ENCODE assay signal across 20 cellular contexts in genomic region chr5:139043127-139043905, GRCh38.
A peak's percentile ranks its signal among the peaks of the same experiment; 100 is the strongest.
DNase-seq lines count a peak whose midpoint lies in the region; ATAC-seq and TF ChIP-seq lines count a peak whose summit lies in the region.
"Had no signal": no experiment of that assay in that cellular context is flagged by ENCODE, and none has a peak within 500 bp of the region (broad histone marks: within the 10 kb centered on the region; RNA-seq: fewer than 3 reads in every experiment).

No MANE protein-coding gene starts in this region.

- intact Hi-C loops in CD8-positive, alpha-beta T cell (cut with DNase I, micrococcal nuclease), result no loop called here

- H3K36me3 Mint-ChIP-seq in activated T-cell treated with anti-CD3 and anti-CD28 coated beads, Interleukin-2, amount 50 U/mL, for 24 hours (ENCODE audit: low read depth), result peaks cover 32% of the 10 kb centered on the region
- peaks cover 30% of the 10 kb centered on the region for H3K36me3 Mint-ChIP-seq in CD8-positive, alpha-beta T cell

- no peaks in the 10 kb centered on the region for H3K4me1 Mint-ChIP-seq in activated T-cell treated with anti-CD3 and anti-CD28 coated beads, Interleukin-2, amount 50 U/mL, for 24 hours (ENCODE audit: low read depth)
- no peaks in the 10 kb centered on the region for H3K4me1 Mint-ChIP-seq in CD8-positive, alpha-beta T cell (ENCODE audit: low read depth)
- H3K4me1 Mint-ChIP-seq: B cell had no signal

- no peaks in the 10 kb centered on the region for H3K36me3 ChIP-seq in CD8-positive, alpha-beta T cell (ENCODE audit: insufficient read depth, low read length)

- no peaks in the 10 kb centered on the region for H3K9me3 ChIP-seq in CD8-positive, alpha-beta T cell (ENCODE audit: low read length)
- H3K9me3 ChIP-seq: HAP-1 had no signal

- H3K27ac ChIP-seq in CD8-positive, alpha-beta T cell (ENCODE audit: low read depth, low read length), result no peak overlapping the region

- CTCF ChIA-PET in CD8-positive, alpha-beta T cell (lab: Charles Lee), result no interaction called here

- DNase-seq in EL (peak; percentile 26), RPMI7951 (ENCODE audit: low read depth) (peak; percentile 42), astrocyte of the cerebellum (ENCODE audit: low read depth) (peak; percentile 82), glomerular visceral epithelial cell (ENCODE audit: extremely low spot score) (peak; percentile 67), SHP77 (lab: John Stamatoyannopoulos, UW) (no peak), putamen (ENCODE audit: low spot score) (no peak)
- no peak for DNase-seq in activated T-cell treated with anti-CD3 and anti-CD28 coated beads, Interleukin-2, amount 50 U/mL, for 24 hours
- no peak for DNase-seq in CD8-positive, alpha-beta T cell
- DNase-seq: ACHN; CD4-positive, alpha-beta T cell; DND-41; MG63; NCI-H1105 treated with DMSO at 0.1 percent for 48 hours; NCI-H187; NCI-H446 treated with DMSO at 0.1 percent for 48 hours; NCI-H748 treated with DMSO at 0.1 percent for 48 hours had no signal

- H3K4me1 ChIP-seq in CD8-positive, alpha-beta T cell (ENCODE audit: insufficient read depth, low read length), result no peaks in the 10 kb centered on the region
- H3K4me1 ChIP-seq: HAP-1 had no signal

- in situ Hi-C loops in astrocyte of the cerebellum (cut with HindIII; ENCODE audit: low sequenced_read_pairs), result no loop called here

- POLR2A ChIA-PET in CD8-positive, alpha-beta T cell (lab: Charles Lee), result no interaction called here

- H3K27ac Mint-ChIP-seq in activated T-cell treated with anti-CD3 and anti-CD28 coated beads, Interleukin-2, amount 50 U/mL, for 24 hours, result no peak overlapping the region
- no peak overlapping the region for H3K27ac Mint-ChIP-seq in CD8-positive, alpha-beta T cell
- H3K27ac Mint-ChIP-seq: B cell; CD4-positive, alpha-beta T cell had no signal

- TF ChIP-seq CTCF in astrocyte of the cerebellum (IDR thresholded peaks at IDR 0.05; ENCODE audit: low read depth, low read length, missing control alignments), result no peak
- no peak for TF ChIP-seq CTCF in CD8-positive, alpha-beta T cell (IDR thresholded peaks at IDR 0.05)

- no peak overlapping the region for H3K4me3 ChIP-seq in astrocyte of the cerebellum (ENCODE audit: low read depth, low read length)
- no peak overlapping the region for H3K4me3 ChIP-seq in CD8-positive, alpha-beta T cell (ENCODE audit: low read depth, low read length)
- H3K4me3 ChIP-seq: HAP-1, K562, MG63 had no signal

- no peaks in the 10 kb centered on the region for H3K27me3 ChIP-seq in CD8-positive, alpha-beta T cell (ENCODE audit: insufficient read depth, low read length)
- H3K27me3 ChIP-seq: MG63 had no signal

- H3K27me3 Mint-ChIP-seq in activated T-cell treated with anti-CD3 and anti-CD28 coated beads, Interleukin-2, amount 50 U/mL, for 24 hours, result no peaks in the 10 kb centered on the region
- no peaks in the 10 kb centered on the region for H3K27me3 Mint-ChIP-seq in CD8-positive, alpha-beta T cell (ENCODE audit: low read depth)
- H3K27me3 Mint-ChIP-seq: B cell had no signal

- no peak for ATAC-seq in CD8-positive, alpha-beta T cell
- ATAC-seq: K562, Panc1 had no signal

- H3K4me3 Mint-ChIP-seq in activated T-cell treated with anti-CD3 and anti-CD28 coated beads, Interleukin-2, amount 50 U/mL, for 24 hours, result no peak overlapping the region
- no peak overlapping the region for H3K4me3 Mint-ChIP-seq in CD8-positive, alpha-beta T cell
- H3K4me3 Mint-ChIP-seq: B cell; CD4-positive, alpha-beta T cell had no signal

- no peaks in the 10 kb centered on the region for H3K9me3 Mint-ChIP-seq in activated T-cell treated with anti-CD3 and anti-CD28 coated beads, Interleukin-2, amount 50 U/mL, for 24 hours
- no peaks in the 10 kb centered on the region for H3K9me3 Mint-ChIP-seq in CD8-positive, alpha-beta T cell
- H3K9me3 Mint-ChIP-seq: CD4-positive, alpha-beta T cell had no signal

Comparison
In these comparisons a context has a peak if more than half of its experiments do, and no peak if none do; other contexts are left out.
1. DNase-seq: peak in EL (single experiment), RPMI7951 (single experiment), astrocyte of the cerebellum (single experiment) and glomerular visceral epithelial cell (single experiment); none in activated T-cell treated with anti-CD3 and anti-CD28 coated beads, Interleukin-2, amount 50 U/mL, for 24 hours (single experiment), SHP77 (0 of 2), putamen (single experiment) and CD8-positive, alpha-beta T cell (0 of 7).